8 cellular contexts compared by ENCODE assay signal in the genomic region with DNA sequence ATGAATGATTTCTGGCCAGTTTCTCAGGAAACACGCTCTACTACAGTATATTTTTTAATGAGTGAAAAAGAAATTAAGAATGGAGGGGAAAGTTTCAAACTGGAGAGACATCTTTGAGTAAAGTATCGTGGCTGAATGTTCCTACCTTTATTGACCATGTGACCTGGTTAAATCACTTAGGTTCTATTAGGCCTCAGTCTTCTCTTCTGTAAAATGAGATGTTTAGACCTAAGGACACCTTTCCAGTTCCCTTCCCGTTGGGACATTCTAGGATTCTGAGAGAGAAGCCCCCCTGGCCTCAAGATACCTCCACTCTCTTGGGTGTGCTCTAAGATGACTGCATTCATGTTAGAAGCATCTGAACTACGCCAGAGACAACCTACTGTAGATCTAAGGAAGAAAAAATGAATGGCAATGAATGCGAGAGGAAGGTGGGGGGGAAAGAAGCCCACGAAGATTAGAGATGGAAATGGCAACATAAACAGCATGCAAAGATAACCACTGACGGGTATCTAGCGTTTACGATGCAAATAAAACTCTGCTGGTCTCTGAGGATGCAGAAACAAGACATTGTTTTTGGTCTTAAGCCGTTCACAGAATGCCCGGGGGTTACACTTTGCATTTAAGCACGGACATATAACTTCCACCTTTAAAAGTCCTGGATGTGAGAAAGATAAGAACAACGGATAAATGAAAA. TPM values are rescaled to one million over a fixed set of nuclear protein-coding genes. Genes with fewer than 3 reads are reported as not detected.
A peak's percentile ranks its signal among the peaks of the same experiment; 100 is the strongest.
DNase-seq lines count a peak whose midpoint lies in the region; ATAC-seq, FAIRE-seq and TF ChIP-seq lines count a peak whose summit lies in the region.

No MANE protein-coding gene starts in this region.

- H3K27me3 ChIP-seq in HepG2 (ENCODE audit: control insufficient read depth in 1 of 2, insufficient read depth in 2 of 2, low read length in 2 of 2) (no peaks in the 10 kb centered on the region; a peak in 1 of 5 replicates), upper lobe of left lung (no peaks in the 10 kb centered on the region)

- H3K4me3 ChIP-seq in HepG2 (replicated peaks in 1 of 3; ENCODE audit: insufficient read depth in 1 of 3, low read depth in 2 of 3, low read length in 3 of 3) (peak overlapping the region; percentile 85 to 100 (median 93)), upper lobe of left lung (peak overlapping the region; percentile 3 to 92 (median 80))

- peak overlapping the region; percentile 74 for H3K27ac Mint-ChIP-seq in activated T-helper 2 cell treated with anti-CD3 and anti-CD28 coated beads, Interferon-gamma antibody, Interleukin-2, Interleukin-4, amounts not matched to agents 10 μg/mL and 5 μg/mL and 100 μg/mL, durations not matched to agents 14 hours and 24 hours and 36 hours

- H3K4me3 Mint-ChIP-seq in activated T-helper 2 cell treated with anti-CD3 and anti-CD28 coated beads, Interferon-gamma antibody, Interleukin-2, Interleukin-4, amounts not matched to agents 10 μg/mL and 5 μg/mL and 100 μg/mL, durations not matched to agents 14 hours and 24 hours and 36 hours (ENCODE audit: low read depth) = peak overlapping the region; percentile 79

- BruUV-seq in HepG2 (replicated peaks; lab: Mats Ljungman, UMichigan) = TSS peak; percentile 84

- peaks cover 27% of the 10 kb centered on the region for H3K36me3 Mint-ChIP-seq in activated T-helper 2 cell treated with anti-CD3 and anti-CD28 coated beads, Interferon-gamma antibody, Interleukin-2, Interleukin-4, amounts not matched to agents 10 μg/mL and 5 μg/mL and 100 μg/mL, durations not matched to agents 14 hours and 24 hours and 36 hours (ENCODE audit: low read depth)

- peaks cover 36% of the 10 kb centered on the region for H4K20me1 ChIP-seq in HepG2 (ENCODE audit: insufficient read depth, low read length)

- CTCF ChIA-PET in HepG2 (lab: Yijun Ruan, JAX; ENCODE audit: low intra/inter-chr PET ratio, low total read pairs) = no interaction called here

- TF ChIP-seq RAD21 in HepG2 (CRISPR knock-in tag; IDR thresholded peaks at IDR 0.05) = no peak

- H3K9me3 Mint-ChIP-seq in activated T-helper 2 cell treated with anti-CD3 and anti-CD28 coated beads, Interferon-gamma antibody, Interleukin-2, Interleukin-4, amounts not matched to agents 10 μg/mL and 5 μg/mL and 100 μg/mL, durations not matched to agents 14 hours and 24 hours and 36 hours = no peaks in the 10 kb centered on the region

- H3K9me3 ChIP-seq in HepG2 (ENCODE audit: low read length) = no peaks in the 10 kb centered on the region
- H3K9me3 ChIP-seq in upper lobe of left lung = no peaks in the 10 kb centered on the region

- H3K4me1 Mint-ChIP-seq in activated T-helper 2 cell treated with anti-CD3 and anti-CD28 coated beads, Interferon-gamma antibody, Interleukin-2, Interleukin-4, amounts not matched to agents 10 μg/mL and 5 μg/mL and 100 μg/mL, durations not matched to agents 14 hours and 24 hours and 36 hours (ENCODE audit: low read depth) = peaks cover 36% of the 10 kb centered on the region

- no peak for TF ChIP-seq EP300 in HepG2 (IDR thresholded peaks at IDR 0.05; ENCODE audit: low read depth in 2 of 2, low read length in 2 of 2)
- TF ChIP-seq EP300 in HepG2 (CRISPR knock-in tag; IDR thresholded peaks at IDR 0.05; ENCODE audit: borderline replicate concordance) = no peak
- no peak for TF ChIP-seq EP300 in upper lobe of left lung (IDR thresholded peaks at IDR 0.05)

- no peak for DNase-seq in activated T-helper 2 cell treated with anti-CD3 and anti-CD28 coated beads, Interferon-gamma antibody, Interleukin-2, Interleukin-4, amounts not matched to agents 10 μg/mL and 5 μg/mL and 100 μg/mL, durations not matched to agents 14 hours and 24 hours and 36 hours (ENCODE audit: low spot score)
- DNase-seq in HepG2 (ENCODE audit: low spot score) (no peak), upper lobe of left lung (no peak), 8988T (no peak), inferior parietal cortex (ENCODE audit: extremely low spot score) (no peak), NCI-H2081 (lab: John Stamatoyannopoulos, UW) (no peak)

- peaks cover 33% of the 10 kb centered on the region for H3K4me1 ChIP-seq in HepG2 (ENCODE audit: insufficient read depth, low read length)
- H3K4me1 ChIP-seq in upper lobe of left lung = peaks cover 32 to 39% (median 36%) of the 10 kb centered on the region in 4 donors

- peak overlapping the region; percentile 96 for H3K4me2 ChIP-seq in HepG2 (ENCODE audit: low read depth, low read length)

- TF ChIP-seq POLR2A in HepG2 (IDR thresholded peaks at IDR 0.05; ENCODE audit: insufficient read depth in 1 of 2, low read depth in 2 of 2, low read length in 2 of 2) = no peak
- no peak for TF ChIP-seq POLR2A in upper lobe of left lung (IDR thresholded peaks at IDR 0.05)

- peak; percentile 1 for ATAC-seq in GM18502 (IDR thresholded peaks at IDR 0.05; ENCODE audit: poor library complexity, unreplicated experiment)
- peak; percentile 1 for ATAC-seq in HG02885 (IDR thresholded peaks at IDR 0.05; ENCODE audit: poor library complexity, unreplicated experiment)
- no peak for ATAC-seq in HepG2
- ATAC-seq in upper lobe of left lung (ENCODE audit: low FRiP score in 2 of 2) = no peak

- POLR2A ChIA-PET in HepG2 (lab: Yijun Ruan, JAX) = interaction anchor here (0.9 kb wide), 1 partner anchor 11 kb away, joined by 3 read pairs; no protein-coding TSS in a partner anchor

- H3K9ac ChIP-seq in HepG2 (ENCODE audit: insufficient read depth, low read depth, low read length) = peak overlapping the region; percentile 62

- H3K36me3 ChIP-seq in HepG2 (replicated peaks in 1 of 2; ENCODE audit: control insufficient read depth in 1 of 2, insufficient read depth in 2 of 2, low read length in 2 of 2) (peaks cover 0 to 2% of the 10 kb centered on the region in 2 experiments; a peak in 3 of 5 replicates), upper lobe of left lung (no peaks in the 10 kb centered on the region)

- H3K27ac ChIP-seq in HepG2 (ENCODE audit: extremely low read length, insufficient read depth, low read length) = peak overlapping the region; percentile 9
- peak overlapping the region; percentile 89 to 97 (median 94) for H3K27ac ChIP-seq in upper lobe of left lung

- H3K79me2 ChIP-seq in HepG2 (ENCODE audit: insufficient read depth, low read length) = peaks cover 42% of the 10 kb centered on the region

- in situ Hi-C loops in HepG2 (cut with HindIII; ENCODE audit: extremely low pct_ligation_motif_present, low pct_unique_long_range_greater_than_20kb) = no loop called here

- TF ChIP-seq CTCF in HepG2 (CRISPR knock-in tag; IDR thresholded peaks at IDR 0.05) = no peak
- no peak for TF ChIP-seq CTCF in upper lobe of left lung (IDR thresholded peaks at IDR 0.05)

- peak overlapping the region; percentile 98 for H2AFZ ChIP-seq in HepG2 (ENCODE audit: low read length)

- H3K27me3 Mint-ChIP-seq in activated T-helper 2 cell treated with anti-CD3 and anti-CD28 coated beads, Interferon-gamma antibody, Interleukin-2, Interleukin-4, amounts not matched to agents 10 μg/mL and 5 μg/mL and 100 μg/mL, durations not matched to agents 14 hours and 24 hours and 36 hours (ENCODE audit: low read depth) = peaks cover 1% of the 10 kb centered on the region

- WGBS in HepG2 (ENCODE audit: low lambda C conversion rate) = 14% methylated on average over 13 of the region's 13 CpGs
- WGBS in upper lobe of left lung, 2 donors = 17 to 22% methylated on average over 13 of the region's 13 CpGs

- FAIRE-seq in HepG2 (lab: Jason Lieb, UNC) = no peak

- intact Hi-C loops in activated T-helper 2 cell treated with anti-CD3 and anti-CD28 coated beads, Interferon-gamma antibody, Interleukin-2, Interleukin-4, amounts not matched to agents 10 μg/mL and 5 μg/mL and 100 μg/mL, durations not matched to agents 14 hours and 24 hours and 36 hours (cut with micrococcal nuclease) = loop anchor here (1.0 kb wide), 3 partner anchors 16 to 347 kb away; a partner anchor contains a TSS
- intact Hi-C loops in HepG2 (cut with micrococcal nuclease; ENCODE audit: unreplicated experiment) = no loop called here

TF ChIP-seq in HepG2, 621 proteins besides CTCF, POLR2A, EP300 and RAD21 (continues in another document):
- no peak for TF ChIP-seq STAG1 (CRISPR knock-in tag; IDR thresholded peaks at IDR 0.05)

RNA-seq across cellular contexts. Expression of a gene that starts 0.6 kb away (rescaled TPM):
- total RNA-seq in activated T-helper 2 cell treated with anti-CD3 and anti-CD28 coated beads, Interferon-gamma antibody, Interleukin-2, Interleukin-4, amounts not matched to agents 10 μg/mL and 5 μg/mL and 100 μg/mL, durations not matched to agents 14 hours and 24 hours and 36 hours = 107 and 119 TPM in 2 replicates
- total RNA-seq in HepG2 (2016; rRNA removed; fragmentation: Illumina TruSeq; extraction: Trizol) (61.1 and 71.0 TPM in 2 replicates), upper lobe of left lung (10 to 100 TPM; 22.9 to 57.1 (median 48.2) TPM)
- total RNA-seq in HepG2 (2016; cell fraction: cytosol; rRNA removed; fragmentation: Illumina TruSeq; extraction: Trizol; ENCODE audit: low read depth) = 154 and 171 TPM in 2 replicates
- 57.9 and 73.0 TPM in 2 replicates for total RNA-seq in HepG2 (2016; cell fraction: insoluble cytoplasmic fraction; rRNA removed; fragmentation: Illumina TruSeq; extraction: Trizol)
- 136 and 154 TPM in 2 replicates for total RNA-seq in HepG2 (2016; cell fraction: membrane; rRNA removed; fragmentation: Illumina TruSeq; extraction: Trizol)
- total RNA-seq in HepG2 (2016; cell fraction: nucleus; rRNA removed; fragmentation: Illumina TruSeq; extraction: Trizol) = 63.9 and 71.3 TPM in 2 replicates
- polyA plus RNA-seq in HepG2 (2011; rRNA removed) = 41.1 and 41.8 TPM in 2 replicates
- 23.1 and 26.5 TPM in 2 replicates for polyA plus RNA-seq in HepG2 (2011; cell fraction: cytosol; rRNA removed)
- polyA plus RNA-seq in HepG2 (2011; cell fraction: nucleus; rRNA removed) = 51.8 and 56.3 TPM in 2 replicates
- 57.5 and 72.3 TPM in 2 replicates for polyA plus RNA-seq in HepG2 (2012)
- polyA plus RNA-seq in HepG2 (2016; cell fraction: cytosol; fragmentation: Illumina TruSeq; extraction: Trizol; ENCODE audit: low read depth) = 9.6 and 10.5 TPM in 2 replicates
- 73.7 and 82.7 TPM in 2 replicates for polyA plus RNA-seq in HepG2 (2016; cell fraction: insoluble cytoplasmic fraction; fragmentation: Illumina TruSeq; extraction: Trizol; ENCODE audit: low read depth)
- 13.8 and 15.2 TPM in 2 replicates for polyA plus RNA-seq in HepG2 (2016; cell fraction: membrane; fragmentation: Illumina TruSeq; extraction: Trizol; ENCODE audit: low read depth)
- polyA plus RNA-seq in HepG2 (2016; cell fraction: nucleus; fragmentation: Illumina TruSeq; extraction: Trizol; ENCODE audit: insufficient read depth, low read depth) = 82.1 and 88.7 TPM in 2 replicates
- polyA minus RNA-seq in HepG2 (2011; rRNA and poly(A)+ RNA removed; ENCODE audit: low replicate concordance) = 89.9 and 157 TPM in 2 replicates
- 30.1 and 34.8 TPM in 2 replicates for polyA minus RNA-seq in HepG2 (2011; cell fraction: cytosol; rRNA and poly(A)+ RNA removed)
- polyA minus RNA-seq in HepG2 (2011; cell fraction: nucleus; rRNA and poly(A)+ RNA removed) = 117 and 119 TPM in 2 replicates

Comparison
In these comparisons a context has a peak if more than half of its experiments do, and no peak if none do; other contexts are left out.
1. ATAC-seq: peak in GM18502 (single experiment) and HG02885 (single experiment); none in HepG2 (single experiment) and upper lobe of left lung (0 of 2).